In genomic region chr14:72869407-72870329, GRCh38 we compare ENCODE assay signal across 17 cellular contexts.
"Had no signal": no experiment of that assay in that cellular context is flagged by ENCODE, and none has a peak within 500 bp of the region (broad histone marks: within the 10 kb centered on the region; RNA-seq: fewer than 3 reads in every experiment).

No MANE protein-coding gene starts in this region.

- ATAC-seq: activated CD8-positive, alpha-beta memory T cell treated with anti-CD3 and anti-CD28 coated beads, Interleukin-2, amount 10 ng/mL, durations not matched to agents 7 days and 5 days; foreskin keratinocyte; mucosa of descending colon; naive thymus-derived CD8-positive, alpha-beta T cell had no signal

- H3K36me3 ChIP-seq: neutrophil, suprapubic skin had no signal

- H3K27me3 ChIP-seq: foreskin keratinocyte, neutrophil, suprapubic skin had no signal

- H3K27ac ChIP-seq: foreskin keratinocyte, neutrophil, suprapubic skin had no signal

- H3K4me1 ChIP-seq: foreskin keratinocyte, suprapubic skin had no signal

- DNase-seq: activated CD4-positive, alpha-beta T cell treated with anti-CD3 and anti-CD28 coated beads, Interleukin-2, amount 50 U/mL, for 48 hours; activated CD4-positive, CD25-positive, alpha-beta regulatory T cell treated with anti-CD3 and anti-CD28 coated beads, Interleukin-2, amount 50 U/mL, for 72 hours; activated CD8-positive, alpha-beta memory T cell treated with anti-CD3 and anti-CD28 coated beads, Interleukin-2, amount 10 ng/mL, durations not matched to agents 7 days and 5 days; activated effector memory CD4-positive, alpha-beta T cell treated with Interleukin-2 at 50 U/mL for 16 hours; activated T-cell treated with anti-CD3 and anti-CD28 coated beads, Interleukin-2, amount 50 U/mL, for 24 hours; central memory CD4-positive, alpha-beta T cell; cortex of kidney; effector CD8-positive, alpha-beta T cell; foreskin keratinocyte; head of caudate nucleus; mammary epithelial cell; mucosa of descending colon; naive thymus-derived CD8-positive, alpha-beta T cell; retina; trophoblast cell had no signal

- H3K4me3 ChIP-seq: mucosa of descending colon, suprapubic skin had no signal

- H3K9me3 ChIP-seq: neutrophil, suprapubic skin had no signal
